8 cellular contexts compared by ENCODE assay signal in the genomic region with DNA sequence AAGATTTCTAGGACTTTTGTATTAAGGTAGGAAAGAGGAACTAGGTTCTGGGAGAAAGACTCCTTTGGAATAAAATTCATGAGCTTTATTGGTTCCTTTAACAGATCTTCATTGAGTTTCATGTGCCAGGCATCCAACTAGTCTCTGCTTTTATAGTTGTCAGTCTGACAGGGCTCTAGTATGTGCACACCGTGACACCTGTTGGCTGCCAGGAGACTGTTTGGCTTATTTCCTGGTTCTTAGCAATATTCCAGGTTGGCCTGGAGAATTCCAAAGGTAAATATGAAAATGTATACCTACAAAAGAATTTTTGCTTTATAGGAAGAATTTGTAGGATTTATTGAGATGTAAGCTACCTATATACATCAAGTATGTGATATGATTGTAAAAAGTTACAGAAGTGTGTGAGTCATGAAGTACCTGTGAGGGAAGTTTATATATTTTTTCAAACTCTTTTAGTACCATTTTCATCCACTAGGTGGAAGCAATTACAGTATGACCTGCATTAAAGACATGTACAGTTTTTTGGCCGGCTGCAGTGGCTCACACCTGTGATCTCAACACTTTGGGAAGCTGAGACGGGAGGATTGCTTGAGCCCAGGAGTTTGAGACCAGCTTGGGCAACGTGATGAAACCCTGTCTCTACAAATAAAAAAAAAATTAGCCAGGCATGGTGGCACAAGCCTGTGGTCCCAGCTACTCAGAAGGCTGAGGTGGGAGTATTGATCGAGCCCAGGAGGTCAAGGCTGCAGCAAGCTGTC. TPM values are rescaled to one million over a fixed set of nuclear protein-coding genes. Genes with fewer than 3 reads are reported as not detected.
DNase-seq lines count a peak whose midpoint lies in the region; ATAC-seq lines count a peak whose summit lies in the region.

No MANE protein-coding gene starts in this region.

- H3K36me3 ChIP-seq in adipocyte (ENCODE audit: control insufficient read depth, insufficient read depth, low read length, severe bottlenecking), result peaks cover 36% of the 10 kb centered on the region

- H3K4me3 ChIP-seq in adipocyte (ENCODE audit: low read length) (no peak overlapping the region), right cardiac atrium (ENCODE audit: low read length) (no peak overlapping the region)

- no peak overlapping the region for H3K27ac ChIP-seq in right cardiac atrium (ENCODE audit: low read length)

- intact Hi-C loops in right cardiac atrium (cut with DNase I), result loop anchor here (2.0 to 5.0 kb wide), 3 partner anchors 232 to 237 kb away; no protein-coding TSS in a partner anchor

- peak; percentile 40 for DNase-seq in DMS79 treated with DMSO at 0.1 percent for 48 hours (lab: John Stamatoyannopoulos, UW)
- DNase-seq in DMS79 (lab: John Stamatoyannopoulos, UW), result no peak
- DNase-seq in NCI-H526 treated with DMSO at 0.1 percent for 48 hours (lab: John Stamatoyannopoulos, UW), result peak; percentile 60
- peak; percentile 79 for DNase-seq in adipocyte (ENCODE audit: low read depth)
- DNase-seq in right cardiac atrium, result peak; percentile 18 to 43 (median 39)
- peak; percentile 30 for DNase-seq in stimulated activated CD8-positive, alpha-beta memory T cell treated with anti-CD3 and anti-CD28 coated beads, Interleukin-4, amount 100 ng/mL, for 48 hours

- H3K4me1 ChIP-seq in adipocyte (ENCODE audit: control insufficient read depth, insufficient read depth, low read length) (peaks cover 17% of the 10 kb centered on the region), right cardiac atrium (ENCODE audit: control insufficient read depth, insufficient read depth, low read length) (peaks cover 4% of the 10 kb centered on the region)

- H3K27me3 ChIP-seq in adipocyte (replicated peaks; ENCODE audit: control insufficient read depth, insufficient read depth, low read length), result no peaks in the 10 kb centered on the region
- H3K27me3 ChIP-seq in right cardiac atrium (ENCODE audit: control insufficient read depth, insufficient read depth), result no peaks in the 10 kb centered on the region

- WGBS in right cardiac atrium, result 39% methylated on average over 5 of the region's 5 CpGs

- ATAC-seq in GM21390 (IDR thresholded peaks at IDR 0.05; ENCODE audit: unreplicated experiment) (peak; percentile 84), HG03571 (IDR thresholded peaks at IDR 0.05; ENCODE audit: unreplicated experiment) (peak; percentile 77), right cardiac atrium (peak; percentile 39 to 58)

- H3K9ac ChIP-seq in adipocyte (ENCODE audit: low read length), result no peak overlapping the region

- H3K9me3 ChIP-seq in adipocyte (ENCODE audit: control insufficient read depth, low read length), result peaks cover 4% of the 10 kb centered on the region
- no peaks in the 10 kb centered on the region for H3K9me3 ChIP-seq in right cardiac atrium (ENCODE audit: control insufficient read depth, low read length)

RNA-seq across cellular contexts. Expression of gene NDUFAF5, which starts 35.2 kb away (rescaled TPM):
- total RNA-seq in right cardiac atrium, result 10 to 100 TPM; 56.1 to 72.3 (median 64.1) TPM
- polyA plus RNA-seq in right cardiac atrium, result 55.7 TPM

RNA-seq across cellular contexts. Expression of gene ESF1, which starts 35.3 kb away (rescaled TPM):
- total RNA-seq in right cardiac atrium, result 10 to 100 TPM; 10.8 to 16.6 (median 13.6) TPM
- 11.9 TPM for polyA plus RNA-seq in right cardiac atrium
